Comparison of ENCODE assay signal across 8 cellular contexts in the genomic region with DNA sequence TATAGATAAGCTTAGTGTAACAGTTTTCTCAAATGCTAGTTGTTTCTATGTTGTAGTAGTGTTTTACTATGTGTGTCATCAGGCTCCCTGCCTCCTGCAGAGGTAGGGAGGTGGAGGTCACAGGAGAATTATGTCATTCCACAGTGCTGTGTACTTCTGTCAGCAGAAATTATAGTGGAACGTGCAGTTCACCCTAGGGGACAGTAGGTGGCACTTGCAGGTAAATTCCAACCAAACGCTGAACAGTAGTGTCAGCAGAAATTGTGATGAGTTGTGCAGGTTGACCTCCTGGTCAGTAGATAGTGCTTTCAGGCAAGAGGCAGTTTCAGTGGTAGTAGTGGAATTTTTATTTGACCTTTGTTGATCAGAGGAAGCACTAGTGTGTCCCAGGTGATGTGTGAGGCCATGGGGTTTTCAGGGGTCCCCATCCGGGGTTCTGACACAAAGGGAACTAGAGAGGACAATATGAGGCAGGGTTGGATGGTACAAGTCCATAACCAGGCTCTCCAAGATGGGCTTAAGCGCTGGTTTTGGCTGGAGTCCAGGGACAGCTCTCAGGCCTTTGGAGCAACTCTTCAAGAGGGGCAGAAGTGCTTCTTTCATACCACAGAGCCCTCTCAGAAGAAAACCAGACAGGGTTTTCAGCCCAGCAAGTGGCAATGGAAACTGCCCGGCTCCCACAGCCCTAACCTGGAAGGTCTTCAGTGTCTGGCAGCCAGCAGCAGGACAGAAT.
A peak's percentile ranks its signal among the peaks of the same experiment; 100 is the strongest.
DNase-seq lines count a peak whose midpoint lies in the region; ATAC-seq and TF ChIP-seq lines count a peak whose summit lies in the region.

No MANE protein-coding gene starts in this region.

- ATAC-seq in GM21423 (IDR thresholded peaks at IDR 0.05; ENCODE audit: unreplicated experiment) (peak; percentile 94), HG03469 (IDR thresholded peaks at IDR 0.05; ENCODE audit: unreplicated experiment) (peak; percentile 98), thoracic aorta (ENCODE audit: insufficient number of reproducible peaks, low FRiP score, low read depth) (no peak)
- no peak for ATAC-seq in activated CD4-positive, CD25-positive, alpha-beta regulatory T cell treated with anti-CD3 and anti-CD28 coated beads, Interleukin-2, amount 50 U/mL, for 24 hours

- TF ChIP-seq CTCF in GM10266 (IDR thresholded peaks at IDR 0.05; ENCODE audit: control insufficient read depth, insufficient read depth, low read depth, missing control alignments) (peak; percentile 66), kidney epithelial cell (IDR thresholded peaks at IDR 0.05; ENCODE audit: insufficient read depth, low read length, poor library complexity, severe bottlenecking) (peak; percentile 67), thoracic aorta (IDR thresholded peaks at IDR 0.05) (peak; percentile 46)

- no peaks in the 10 kb centered on the region for H3K27me3 ChIP-seq in kidney epithelial cell (ENCODE audit: control insufficient read depth, insufficient read depth, low read length)
- no peaks in the 10 kb centered on the region for H3K27me3 ChIP-seq in thoracic aorta (replicated peaks; ENCODE audit: insufficient read depth)

- no peak overlapping the region for H3K27ac ChIP-seq in thoracic aorta

- H3K4me1 ChIP-seq in thoracic aorta (ENCODE audit: control insufficient read depth in 1 of 2, low read depth in 2 of 2) = peaks cover 0 to 11% of the 10 kb centered on the region in 2 donors

- H3K9me3 ChIP-seq in thoracic aorta = no peaks in the 10 kb centered on the region

- H3K4me3 ChIP-seq in kidney epithelial cell (ENCODE audit: low read depth, low read length) = no peak overlapping the region
- H3K4me3 ChIP-seq in thoracic aorta = no peak overlapping the region

- H3K36me3 ChIP-seq in kidney epithelial cell (ENCODE audit: control insufficient read depth, insufficient read depth, low read length) = no peaks in the 10 kb centered on the region
- no peaks in the 10 kb centered on the region for H3K36me3 ChIP-seq in thoracic aorta

- DNase-seq in GM10266 (ENCODE audit: extremely low spot score) (peak; percentile 38), NCI-H748 (lab: John Stamatoyannopoulos, UW; ENCODE audit: unreplicated experiment) (peak; percentile 87), astrocyte of the hippocampus (ENCODE audit: low read depth, low spot score) (peak; percentile 49), kidney epithelial cell (ENCODE audit: low read depth) (peak; percentile 53), thoracic aorta (ENCODE audit: low spot score) (no peak)

Comparison
In these comparisons a context has a peak if more than half of its experiments do, and no peak if none do; other contexts are left out.
1. ATAC-seq: peak in GM21423 (single experiment) and HG03469 (single experiment); none in thoracic aorta (single experiment) and activated CD4-positive, CD25-positive, alpha-beta regulatory T cell treated with anti-CD3 and anti-CD28 coated beads, Interleukin-2, amount 50 U/mL, for 24 hours (0 of 2).
2. Peak in every context shown above with its lines, with median percentiles within 50 percentile points of each other: CTCF ChIP-seq.